8 cellular contexts compared by ENCODE assay signal in the genomic region with DNA sequence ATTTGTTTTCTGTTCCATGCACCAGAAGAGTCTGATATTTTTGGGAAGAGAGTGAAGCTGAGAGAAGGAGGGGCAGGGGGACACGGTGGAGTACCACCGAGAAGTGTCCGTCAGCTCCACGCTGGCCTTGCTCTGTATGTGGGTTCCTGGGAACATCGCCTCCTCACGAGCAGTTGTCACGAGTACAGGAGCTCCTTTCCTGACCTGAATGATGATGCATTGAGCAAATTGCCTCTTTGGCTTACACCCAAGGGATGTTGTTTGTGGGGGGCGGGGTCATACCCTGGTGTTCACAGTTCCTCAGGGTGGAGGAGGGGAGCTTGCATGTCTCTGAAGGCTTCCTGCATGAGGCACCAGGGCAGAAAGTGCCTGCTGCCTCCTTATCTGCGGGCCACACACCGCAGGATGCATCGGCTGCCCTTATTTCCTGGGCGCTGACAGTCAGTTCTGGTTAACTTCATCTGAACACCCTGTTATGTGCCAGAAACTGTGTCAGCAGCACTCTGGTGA. TPM values are rescaled to one million over a fixed set of nuclear protein-coding genes. Genes with fewer than 3 reads are reported as not detected.
A peak's percentile ranks its signal among the peaks of the same experiment; 100 is the strongest.
DNase-seq lines count a peak whose midpoint lies in the region; ATAC-seq and TF ChIP-seq lines count a peak whose summit lies in the region.

No MANE protein-coding gene starts in this region.

- H3K36me3 Mint-ChIP-seq in activated T-helper 2 cell treated with anti-CD3 and anti-CD28 coated beads, Interferon-gamma antibody, Interleukin-2, Interleukin-4, amounts not matched to agents 10 μg/mL and 5 μg/mL and 100 μg/mL, durations not matched to agents 14 hours and 24 hours and 36 hours (ENCODE audit: low read depth): peaks cover 50% of the 10 kb centered on the region

- peak; percentile 58 for ATAC-seq in GM21786 (IDR thresholded peaks at IDR 0.05; ENCODE audit: unreplicated experiment)
- no peak for ATAC-seq in HG03565 (IDR thresholded peaks at IDR 0.05; ENCODE audit: unreplicated experiment)
- ATAC-seq in GM21381 (IDR thresholded peaks at IDR 0.05; ENCODE audit: unreplicated experiment): no peak

- TF ChIP-seq CTCF in Peyer's patch (IDR thresholded peaks at IDR 0.05): no peak

- H3K4me3 Mint-ChIP-seq in activated T-helper 2 cell treated with anti-CD3 and anti-CD28 coated beads, Interferon-gamma antibody, Interleukin-2, Interleukin-4, amounts not matched to agents 10 μg/mL and 5 μg/mL and 100 μg/mL, durations not matched to agents 14 hours and 24 hours and 36 hours (ENCODE audit: low read depth): no peak overlapping the region

- no peaks in the 10 kb centered on the region for H3K27me3 ChIP-seq in Peyer's patch

- H3K4me1 ChIP-seq in Peyer's patch: peaks cover 0 to 18% (median 2%) of the 10 kb centered on the region in 4 donors

- H3K9me3 Mint-ChIP-seq in activated T-helper 2 cell treated with anti-CD3 and anti-CD28 coated beads, Interferon-gamma antibody, Interleukin-2, Interleukin-4, amounts not matched to agents 10 μg/mL and 5 μg/mL and 100 μg/mL, durations not matched to agents 14 hours and 24 hours and 36 hours: peaks cover 15% of the 10 kb centered on the region

- no peak overlapping the region for H3K4me3 ChIP-seq in Peyer's patch

- no peak for TF ChIP-seq POLR2A in Peyer's patch (IDR thresholded peaks at IDR 0.05)

- H3K27ac Mint-ChIP-seq in activated T-helper 2 cell treated with anti-CD3 and anti-CD28 coated beads, Interferon-gamma antibody, Interleukin-2, Interleukin-4, amounts not matched to agents 10 μg/mL and 5 μg/mL and 100 μg/mL, durations not matched to agents 14 hours and 24 hours and 36 hours: no peak overlapping the region

- H3K9me3 ChIP-seq in Peyer's patch: no peaks in the 10 kb centered on the region

- peaks cover 39% of the 10 kb centered on the region for H3K4me1 Mint-ChIP-seq in activated T-helper 2 cell treated with anti-CD3 and anti-CD28 coated beads, Interferon-gamma antibody, Interleukin-2, Interleukin-4, amounts not matched to agents 10 μg/mL and 5 μg/mL and 100 μg/mL, durations not matched to agents 14 hours and 24 hours and 36 hours (ENCODE audit: low read depth)

- H3K27me3 Mint-ChIP-seq in activated T-helper 2 cell treated with anti-CD3 and anti-CD28 coated beads, Interferon-gamma antibody, Interleukin-2, Interleukin-4, amounts not matched to agents 10 μg/mL and 5 μg/mL and 100 μg/mL, durations not matched to agents 14 hours and 24 hours and 36 hours (ENCODE audit: low read depth): no peaks in the 10 kb centered on the region

- intact Hi-C loops in activated T-helper 2 cell treated with anti-CD3 and anti-CD28 coated beads, Interferon-gamma antibody, Interleukin-2, Interleukin-4, amounts not matched to agents 10 μg/mL and 5 μg/mL and 100 μg/mL, durations not matched to agents 14 hours and 24 hours and 36 hours (cut with micrococcal nuclease): loop anchor here (1.0 kb wide), 1 partner anchor 8 kb away; no protein-coding TSS in a partner anchor

- peak overlapping the region in 1 of 4 donors; percentile 0 for H3K27ac ChIP-seq in Peyer's patch

- no peaks in the 10 kb centered on the region for H3K36me3 ChIP-seq in Peyer's patch

- DNase-seq in Peyer's patch (peak; percentile 53 to 70 (median 53)), inferior parietal cortex (ENCODE audit: extremely low spot score) (peak; percentile 27), D341Med (ENCODE audit: low spot score) (no peak)
- DNase-seq in activated T-helper 2 cell treated with anti-CD3 and anti-CD28 coated beads, Interferon-gamma antibody, Interleukin-2, Interleukin-4, amounts not matched to agents 10 μg/mL and 5 μg/mL and 100 μg/mL, durations not matched to agents 14 hours and 24 hours and 36 hours (ENCODE audit: low spot score): peak; percentile 81
- DNase-seq in stimulated activated CD8-positive, alpha-beta memory T cell treated with anti-CD3 and anti-CD28 coated beads, Interleukin-4, amount 100 ng/mL, for 48 hours: peak; percentile 81

RNA-seq across cellular contexts. Expression of gene RGS9, which starts 36.2 kb away (rescaled TPM):
- 10 to 100 TPM in 1 of 4 donors, 1 to 10 TPM in 3; 4.0 to 25.6 (median 7.9) TPM for total RNA-seq in Peyer's patch
- 16.1 and 16.3 TPM in 2 replicates for total RNA-seq in activated T-helper 2 cell treated with anti-CD3 and anti-CD28 coated beads, Interferon-gamma antibody, Interleukin-2, Interleukin-4, amounts not matched to agents 10 μg/mL and 5 μg/mL and 100 μg/mL, durations not matched to agents 14 hours and 24 hours and 36 hours
